In genomic region chr19:2627855-2628254, GRCh38 we compare ENCODE assay signal across 10 cellular contexts.
DNase-seq lines count a peak whose midpoint lies in the region; ATAC-seq and TF ChIP-seq lines count a peak whose summit lies in the region.
"Had no signal": no experiment of that assay in that cellular context is flagged by ENCODE, and none has a peak within 500 bp of the region (broad histone marks: within the 10 kb centered on the region; RNA-seq: fewer than 3 reads in every experiment).

No MANE protein-coding gene starts in this region.

- peak overlapping the region; percentile 51 for H3K9ac ChIP-seq in adipocyte (ENCODE audit: low read length)

- H3K4me3 ChIP-seq in adipocyte (ENCODE audit: low read length) (peak overlapping the region; percentile 10), right lobe of liver (no peak overlapping the region), transverse colon (no peak overlapping the region), HAP-1 (no peak overlapping the region)

- no peaks in the 10 kb centered on the region for H3K36me3 Mint-ChIP-seq in activated naive CD4-positive, alpha-beta T cell treated with anti-CD3 and anti-CD28 coated beads, Interleukin-2, amount 50 U/mL, for 24 hours
- peaks cover 8% of the 10 kb centered on the region for H3K36me3 Mint-ChIP-seq in activated naive CD4-positive, alpha-beta T cell treated with anti-CD3 and anti-CD28 coated beads, Interleukin-2, amount 10 ng/mL, durations not matched to agents 7 days and 5 days

- peak overlapping the region; percentile 23 for H3K4me3 Mint-ChIP-seq in activated naive CD4-positive, alpha-beta T cell treated with anti-CD3 and anti-CD28 coated beads, Interleukin-2, amount 50 U/mL, for 24 hours
- H3K4me3 Mint-ChIP-seq in activated naive CD4-positive, alpha-beta T cell treated with anti-CD3 and anti-CD28 coated beads, Interleukin-2, amount 10 ng/mL, durations not matched to agents 7 days and 5 days = no peak overlapping the region

- H3K9me3 ChIP-seq in adipocyte (ENCODE audit: control insufficient read depth, low read length) (peaks cover 14% of the 10 kb centered on the region), right lobe of liver (no peaks in the 10 kb centered on the region), transverse colon (no peaks in the 10 kb centered on the region), HAP-1 (peaks cover 7% of the 10 kb centered on the region; the same call in 1 of the 2 replicates)

- 0% methylated on average over 3 of the region's 7 CpGs for WGBS in right lobe of liver (ENCODE audit: insufficient coverage, low coverage, low lambda C conversion rate, missing lambda C conversion rate)
- WGBS in transverse colon (ENCODE audit: low coverage in 1 of 2), 2 donors = 80% methylated on average over 7 of the region's 7 CpGs; no CpG with 5 or more reads in 1 of the 2 donors

- intact Hi-C loops in right lobe of liver (cut with DNase I) (loop anchor here in 1 of 2 donors (5.0 kb wide), 1 partner anchor 51 kb away; no protein-coding TSS in a partner anchor), transverse colon (cut with DNase I; ENCODE audit: low total_unique reads) (no loop called here)

- H3K27ac ChIP-seq in right lobe of liver = peak overlapping the region; percentile 86 to 94 (median 88)
- H3K27ac ChIP-seq in transverse colon = peak overlapping the region; percentile 42 to 74 (median 71)
- H3K27ac ChIP-seq: C4-2B had no signal

- no peak for DNase-seq in activated naive CD4-positive, alpha-beta T cell treated with anti-CD3 and anti-CD28 coated beads, Interleukin-2, amount 10 ng/mL, durations not matched to agents 7 days and 5 days
- DNase-seq in adipocyte (ENCODE audit: low read depth) (no peak), right lobe of liver (no peak), transverse colon (no peak), HAP-1 (ENCODE audit: low spot score in 2 of 2) (no peak), ACHN (no peak), COR-L47 (lab: John Stamatoyannopoulos, UW) (no peak)
- DNase-seq: activated effector memory CD4-positive, alpha-beta T cell treated with Interleukin-2 at 50 U/mL for 16 hours had no signal

- in situ Hi-C loops in transverse colon (cut with MboI; ENCODE audit: low pct_ligation_motif_present in 1 of 4, low pct_unique_long_range_greater_than_20kb in 1 of 4, low sequenced_read_pairs in 3 of 4) (no loop called here), HAP-1 (cut with MboI; ENCODE audit: low sequenced_read_pairs) (no loop called here), ACHN (cut with HindIII; ENCODE audit: low pct_ligation_motif_present, low pct_unique_long_range_greater_than_20kb, low sequenced_read_pairs) (no loop called here)

- TF ChIP-seq EP300 in transverse colon (IDR thresholded peaks at IDR 0.05; ENCODE audit: low read depth) = no peak

- H3K27me3 Mint-ChIP-seq in activated naive CD4-positive, alpha-beta T cell treated with anti-CD3 and anti-CD28 coated beads, Interleukin-2, amount 50 U/mL, for 24 hours = no peaks in the 10 kb centered on the region
- H3K27me3 Mint-ChIP-seq in activated naive CD4-positive, alpha-beta T cell treated with anti-CD3 and anti-CD28 coated beads, Interleukin-2, amount 10 ng/mL, durations not matched to agents 7 days and 5 days = peaks cover 12% of the 10 kb centered on the region

- no peaks in the 10 kb centered on the region for H3K27me3 ChIP-seq in adipocyte (replicated peaks; ENCODE audit: control insufficient read depth, insufficient read depth, low read length)
- no peaks in the 10 kb centered on the region for H3K27me3 ChIP-seq in right lobe of liver
- no peaks in the 10 kb centered on the region for H3K27me3 ChIP-seq in transverse colon
- no peaks in the 10 kb centered on the region for H3K27me3 ChIP-seq in HAP-1 (ENCODE audit: low read depth)

- no peak for TF ChIP-seq CTCF in right lobe of liver (IDR thresholded peaks at IDR 0.05)
- no peak for TF ChIP-seq CTCF in transverse colon (IDR thresholded peaks at IDR 0.05)

- no peak for ATAC-seq in right lobe of liver

- no peaks in the 10 kb centered on the region for H3K9me3 Mint-ChIP-seq in activated naive CD4-positive, alpha-beta T cell treated with anti-CD3 and anti-CD28 coated beads, Interleukin-2, amount 50 U/mL, for 24 hours
- peaks cover 34% of the 10 kb centered on the region for H3K9me3 Mint-ChIP-seq in activated naive CD4-positive, alpha-beta T cell treated with anti-CD3 and anti-CD28 coated beads, Interleukin-2, amount 10 ng/mL, durations not matched to agents 7 days and 5 days

- H3K4me1 ChIP-seq in adipocyte (ENCODE audit: control insufficient read depth, insufficient read depth, low read length) (peaks cover 49% of the 10 kb centered on the region), right lobe of liver (peaks cover 0 to 61% (median 30%) of the 10 kb centered on the region in 4 donors), transverse colon (peaks cover 0 to 23% (median 20%) of the 10 kb centered on the region in 4 donors), HAP-1 (no peaks in the 10 kb centered on the region)

- CTCF ChIA-PET in activated naive CD4-positive, alpha-beta T cell treated with anti-CD3 and anti-CD28 coated beads, Interleukin-2, amount 10 ng/mL, durations not matched to agents 7 days and 5 days (lab: Charles Lee) = interaction anchor here (0.7 to 2.6 kb wide), 2 partner anchors 9 to 16 kb away, joined by 3 to 15 read pairs; no protein-coding TSS in a partner anchor

- peaks cover 54% of the 10 kb centered on the region for H3K4me1 Mint-ChIP-seq in activated naive CD4-positive, alpha-beta T cell treated with anti-CD3 and anti-CD28 coated beads, Interleukin-2, amount 50 U/mL, for 24 hours
- peaks cover 34% of the 10 kb centered on the region for H3K4me1 Mint-ChIP-seq in activated naive CD4-positive, alpha-beta T cell treated with anti-CD3 and anti-CD28 coated beads, Interleukin-2, amount 10 ng/mL, durations not matched to agents 7 days and 5 days

- H3K36me3 ChIP-seq in adipocyte (ENCODE audit: control insufficient read depth, insufficient read depth, low read length, severe bottlenecking) = no peaks in the 10 kb centered on the region
- no peaks in the 10 kb centered on the region for H3K36me3 ChIP-seq in right lobe of liver
- no peaks in the 10 kb centered on the region for H3K36me3 ChIP-seq in transverse colon
- H3K36me3 ChIP-seq in HAP-1 (replicated peaks) = no peaks in the 10 kb centered on the region

- H3K27ac Mint-ChIP-seq in activated naive CD4-positive, alpha-beta T cell treated with anti-CD3 and anti-CD28 coated beads, Interleukin-2, amount 50 U/mL, for 24 hours = no peak overlapping the region
- no peak overlapping the region for H3K27ac Mint-ChIP-seq in activated naive CD4-positive, alpha-beta T cell treated with anti-CD3 and anti-CD28 coated beads, Interleukin-2, amount 10 ng/mL, durations not matched to agents 7 days and 5 days

- TF ChIP-seq POLR2A in right lobe of liver (IDR thresholded peaks at IDR 0.05) = no peak
- TF ChIP-seq POLR2A in transverse colon (IDR thresholded peaks at IDR 0.05) = no peak
